In genomic region chr9:89310486-89311345, GRCh38 we compare ENCODE assay signal across 8 cellular contexts. TPM values are rescaled to one million over a fixed set of nuclear protein-coding genes. Genes with fewer than 3 reads are reported as not detected.
DNase-seq lines count a peak whose midpoint lies in the region; ATAC-seq, FAIRE-seq and TF ChIP-seq lines count a peak whose summit lies in the region.

Gene CKS2 (plus strand): TSS chr9:89311195. CDS start chr9:89311293, 98 bp downstream.

- H3K4me1 ChIP-seq in adipocyte (ENCODE audit: control insufficient read depth, insufficient read depth, low read length), result peaks cover 34% of the 10 kb centered on the region
- peaks cover 0 to 17% (median 5%) of the 10 kb centered on the region in 3 donors for H3K4me1 ChIP-seq in pancreas
- peaks cover 0 to 22% (median 17%) of the 10 kb centered on the region in 4 donors for H3K4me1 ChIP-seq in tibial artery

- intact Hi-C loops in Right ventricle myocardium superior (cut with DNase I) (no loop called here), pancreas (cut with DNase I) (no loop called here), tibial artery (cut with DNase I; ENCODE audit: low total_unique reads) (no loop called here)

- peak within 1 kb of the TSS; percentile 96 for H3K9ac ChIP-seq in adipocyte (ENCODE audit: low read length)

- peak within 1 kb of the TSS; percentile 99 to 100 (median 100) for H3K27ac ChIP-seq in pancreas
- H3K27ac ChIP-seq in tibial artery, result peak within 1 kb of the TSS; percentile 100

- peak; percentile 100 for DNase-seq in NCI-H1436 (lab: John Stamatoyannopoulos, UW)
- DNase-seq in T follicular helper cell (ENCODE audit: low read depth), result peak; percentile 99
- peak; percentile 100 for DNase-seq in adipocyte (ENCODE audit: low read depth)
- DNase-seq in Right ventricle myocardium superior, result peak; percentile 100
- peak; percentile 99 to 100 (median 100) for DNase-seq in pancreas
- peak; percentile 99 to 100 for DNase-seq in tibial artery

- peaks cover 2% of the 10 kb centered on the region for H3K36me3 ChIP-seq in adipocyte (ENCODE audit: control insufficient read depth, insufficient read depth, low read length, severe bottlenecking)
- H3K36me3 ChIP-seq in pancreas, result no peaks in the 10 kb centered on the region
- H3K36me3 ChIP-seq in tibial artery, result no peaks in the 10 kb centered on the region

- peak; percentile 92 for ATAC-seq in HG02798 (IDR thresholded peaks at IDR 0.05; ENCODE audit: poor library complexity, unreplicated experiment)
- peak; percentile 97 for ATAC-seq in Right ventricle myocardium superior (ENCODE audit: poor library complexity)
- peak; percentile 94 to 96 (median 96) for ATAC-seq in pancreas

- TF ChIP-seq CTCF in GM12875 (IDR thresholded peaks at IDR 0.05; ENCODE audit: borderline replicate concordance, insufficient read depth, low read depth, low read length) (no peak), pancreas (IDR thresholded peaks at IDR 0.05) (no peak), tibial artery (IDR thresholded peaks at IDR 0.05) (no peak)

- H3K9me3 ChIP-seq in adipocyte (ENCODE audit: control insufficient read depth, low read length) (no peaks in the 10 kb centered on the region), pancreas (no peaks in the 10 kb centered on the region), tibial artery (no peaks in the 10 kb centered on the region)

- WGBS in pancreas, 2 donors, result 0 to 1% methylated on average over 64 to 85 of the region's 85 CpGs

- FAIRE-seq in pancreas (lab: Jason Lieb, UNC), result peak; percentile 98

- H3K27me3 ChIP-seq in adipocyte (replicated peaks; ENCODE audit: control insufficient read depth, insufficient read depth, low read length) (no peaks in the 10 kb centered on the region), pancreas (peaks cover 0 to 4% (median 0%) of the 10 kb centered on the region in 4 donors), tibial artery (no peaks in the 10 kb centered on the region)

- peak within 1 kb of the TSS; percentile 86 for H3K4me3 ChIP-seq in GM12875 (ENCODE audit: low read depth, low read length)
- peak within 1 kb of the TSS; percentile 85 for H3K4me3 ChIP-seq in adipocyte (ENCODE audit: low read length)
- H3K4me3 ChIP-seq in pancreas, result peak within 1 kb of the TSS; percentile 55 to 91 (median 90)
- peak within 1 kb of the TSS; percentile 82 to 91 for H3K4me3 ChIP-seq in tibial artery

RNA-seq across cellular contexts. Expression of gene CKS2, which starts in this region (rescaled TPM):
- 7.1 TPM for total RNA-seq in Right ventricle myocardium superior
- 1 to 10 TPM in 4 of 6 donors, under 1 TPM in 2; 0.83 to 4.1 (median 2.2) TPM for total RNA-seq in pancreas
- 1 to 10 TPM; 3.2 to 3.9 TPM for polyA plus RNA-seq in pancreas

Comparison
In these comparisons a context has a peak if more than half of its experiments do, and no peak if none do; other contexts are left out.
1. Peak in every context shown above with its lines: DNase-seq, ATAC-seq, H3K4me3 ChIP-seq and H3K27ac ChIP-seq.